ENCODE assay signal across 8 cellular contexts in the genomic region with DNA sequence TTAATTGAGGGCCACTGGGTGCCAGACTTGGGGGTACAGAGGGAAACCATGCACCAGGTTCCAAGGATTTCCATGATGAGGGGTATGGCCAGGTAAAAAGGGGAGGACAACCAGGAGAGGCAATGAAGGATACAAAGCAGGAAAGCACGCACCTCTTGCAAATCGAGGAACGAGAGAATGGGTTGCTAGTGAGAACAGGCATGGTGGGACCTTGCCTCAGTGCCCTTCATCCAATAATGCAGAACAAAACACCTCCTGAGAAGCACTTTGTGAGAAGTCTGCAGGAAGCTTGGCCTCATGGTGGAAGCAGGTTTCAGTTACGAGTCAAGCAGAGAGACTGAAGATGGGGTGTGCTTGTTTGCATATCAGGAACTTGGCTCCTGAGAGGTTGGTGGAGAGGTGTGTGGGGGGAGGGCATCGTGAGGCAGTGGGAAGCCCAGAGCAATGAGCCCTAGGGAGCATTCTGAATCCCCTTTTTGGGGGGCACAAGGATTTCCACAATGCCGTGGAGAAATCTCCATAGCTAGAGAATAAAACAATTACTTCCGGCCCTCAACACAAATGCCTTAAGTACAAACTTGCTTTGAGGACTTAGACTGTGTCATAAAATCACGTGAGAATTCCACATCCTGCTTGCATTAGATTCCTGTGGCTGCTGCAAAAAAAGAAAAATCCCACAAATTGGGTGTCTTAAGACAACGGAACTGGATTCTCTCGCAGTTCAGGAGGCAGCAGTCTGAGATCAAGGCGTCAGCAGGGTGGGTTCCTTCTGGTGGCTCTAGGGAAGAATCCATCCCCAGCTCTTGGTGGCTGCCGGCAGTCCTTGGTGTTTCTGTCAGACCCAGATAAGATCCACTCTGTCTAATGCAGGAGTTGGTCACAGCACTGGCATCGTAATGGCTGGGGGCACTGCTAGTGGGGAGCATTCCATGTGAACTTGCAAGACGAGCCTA. TPM values are rescaled to one million over a fixed set of nuclear protein-coding genes. Genes with fewer than 3 reads are reported as not detected.
DNase-seq lines count a peak whose midpoint lies in the region; ATAC-seq and TF ChIP-seq lines count a peak whose summit lies in the region.

No MANE protein-coding gene starts in this region.

- H3K4me3 ChIP-seq in HFF-Myc (replicated peaks; ENCODE audit: low read depth, low read length), result peak overlapping the region; percentile 35

- intact Hi-C loops in left colon (cut with DNase I, micrococcal nuclease), result no loop called here

- DNase-seq in AG08395 (ENCODE audit: low spot score) (peak; percentile 86), HFF-Myc (ENCODE audit: extremely low read depth, low read depth) (peak; percentile 94), amniotic epithelial cell (ENCODE audit: low read depth) (peak; percentile 5), left colon (peak in 1 of 2 donors; percentile 15), ureter (ENCODE audit: low spot score) (peak; percentile 50)
- DNase-seq in stimulated activated CD4-positive, alpha-beta T cell treated with anti-CD3 and anti-CD28 coated beads, Interleukin-2, amount 100 ng/mL, for 48 hours, result no peak

- TF ChIP-seq CTCF in HFF-Myc (IDR thresholded peaks at IDR 0.05; ENCODE audit: low read depth, low read length, missing control alignments), result no peak

- ATAC-seq in left colon (peak; percentile 50), HG03460 (IDR thresholded peaks at IDR 0.05; ENCODE audit: unreplicated experiment) (no peak), HG03378 (IDR thresholded peaks at IDR 0.05; ENCODE audit: unreplicated experiment) (no peak)

RNA-seq across cellular contexts. Expression of a gene that starts 54.9 kb away (rescaled TPM):
- total RNA-seq in left colon (10 to 100 TPM; 59.3 to 65.1 TPM), ureter (52.9 TPM)

Comparison
In these comparisons a context has a peak if more than half of its experiments do, and no peak if none do; other contexts are left out.
1. DNase-seq: peak in AG08395 (single experiment), HFF-Myc (single experiment), amniotic epithelial cell (single experiment) and ureter (single experiment); none in stimulated activated CD4-positive, alpha-beta T cell treated with anti-CD3 and anti-CD28 coated beads, Interleukin-2, amount 100 ng/mL, for 48 hours (0 of 2).